Comparison of ENCODE assay signal across 8 cellular contexts in the genomic region with DNA sequence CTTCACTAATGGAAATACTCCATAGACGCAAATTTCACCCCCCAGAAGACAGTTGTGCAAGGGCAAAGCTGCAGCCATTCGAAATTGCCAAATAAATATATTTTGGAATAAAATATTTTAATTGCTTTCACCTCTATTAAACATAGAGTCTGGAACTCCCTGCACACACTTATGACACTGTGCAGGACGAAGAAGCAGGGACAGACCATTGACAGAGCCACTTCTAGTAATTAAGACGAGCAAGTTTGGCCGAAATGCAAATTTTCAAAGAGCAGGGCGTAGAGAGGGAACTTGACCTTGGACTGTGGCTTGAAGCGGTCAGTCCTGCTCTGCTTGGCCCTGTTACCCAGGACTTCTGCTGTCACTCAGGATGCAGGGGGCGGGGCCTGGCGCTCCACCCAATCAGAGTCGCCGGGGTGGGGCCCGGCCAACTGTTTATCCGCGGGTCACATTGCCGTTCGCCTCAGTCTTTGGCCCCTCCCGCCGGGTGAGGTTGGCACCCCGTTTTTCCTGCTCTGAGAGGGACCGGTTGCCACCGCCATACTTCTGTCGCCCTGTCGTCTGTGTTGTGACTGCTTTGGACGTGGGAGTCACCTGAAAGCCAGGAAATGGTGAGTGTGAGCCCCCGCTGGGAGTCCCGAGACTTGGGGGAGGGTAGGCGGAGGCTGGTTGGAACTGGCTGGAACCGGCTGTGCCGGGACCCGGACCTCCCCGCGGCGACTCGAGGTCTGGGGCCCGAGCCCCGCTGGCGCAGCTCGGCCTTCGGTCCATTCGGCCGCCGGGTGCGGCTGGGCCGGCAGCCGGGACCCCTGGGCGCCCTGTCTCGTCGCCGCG.
A peak's percentile ranks its signal among the peaks of the same experiment; 100 is the strongest.
DNase-seq lines count a peak whose midpoint lies in the region; ATAC-seq and TF ChIP-seq lines count a peak whose summit lies in the region.

A gene (plus strand): TSS at position 466 of the 834 bp plus-strand sequence. CDS start 143 bp downstream, at position 609.

- ATAC-seq in HG02759 (IDR thresholded peaks at IDR 0.05; ENCODE audit: unreplicated experiment), result peak; percentile 83

- peak; percentile 97 for DNase-seq in GM03348 (ENCODE audit: low spot score)
- peak; percentile 65 for DNase-seq in NCI-H748 treated with DMSO at 0.1 percent for 48 hours (lab: John Stamatoyannopoulos, UW)
- peak; percentile 45 for DNase-seq in activated T-cell treated with anti-CD3 and anti-CD28 coated beads for 4 hours
- DNase-seq in epithelial cell of esophagus (ENCODE audit: low read depth), result peak; percentile 60
- DNase-seq in midbrain (lab: John Stamatoyannopoulos, UW), result peak; percentile 96
- DNase-seq in stimulated activated CD8-positive, alpha-beta memory T cell treated with anti-CD3 and anti-CD28 coated beads, Interleukin-15, amount 100 ng/mL, for 1 hour (ENCODE audit: low read depth), result peak; percentile 55
- DNase-seq in NCI-H446 (lab: John Stamatoyannopoulos, UW), result no peak

- peak within 1 kb of the TSS; percentile 57 for H3K4me3 ChIP-seq in epithelial cell of esophagus (ENCODE audit: low read length)

- no peak for TF ChIP-seq CTCF in epithelial cell of esophagus (IDR thresholded peaks at IDR 0.05; ENCODE audit: insufficient read depth, low read depth, low read length, missing control alignments)

Comparison
In these comparisons a context has a peak if more than half of its experiments do, and no peak if none do; other contexts are left out.
1. DNase-seq: peak in GM03348 (single experiment), NCI-H748 treated with DMSO at 0.1 percent for 48 hours (single experiment), activated T-cell treated with anti-CD3 and anti-CD28 coated beads for 4 hours (single experiment), epithelial cell of esophagus (single experiment), midbrain (single experiment) and stimulated activated CD8-positive, alpha-beta memory T cell treated with anti-CD3 and anti-CD28 coated beads, Interleukin-15, amount 100 ng/mL, for 1 hour (single experiment); none in NCI-H446 (0 of 2).